In genomic region chr9:136482793-136483588, GRCh38 we compare ENCODE assay signal across 1 cellular context.
TF ChIP-seq lines count a peak whose summit lies in the region.

A gene with protein sequence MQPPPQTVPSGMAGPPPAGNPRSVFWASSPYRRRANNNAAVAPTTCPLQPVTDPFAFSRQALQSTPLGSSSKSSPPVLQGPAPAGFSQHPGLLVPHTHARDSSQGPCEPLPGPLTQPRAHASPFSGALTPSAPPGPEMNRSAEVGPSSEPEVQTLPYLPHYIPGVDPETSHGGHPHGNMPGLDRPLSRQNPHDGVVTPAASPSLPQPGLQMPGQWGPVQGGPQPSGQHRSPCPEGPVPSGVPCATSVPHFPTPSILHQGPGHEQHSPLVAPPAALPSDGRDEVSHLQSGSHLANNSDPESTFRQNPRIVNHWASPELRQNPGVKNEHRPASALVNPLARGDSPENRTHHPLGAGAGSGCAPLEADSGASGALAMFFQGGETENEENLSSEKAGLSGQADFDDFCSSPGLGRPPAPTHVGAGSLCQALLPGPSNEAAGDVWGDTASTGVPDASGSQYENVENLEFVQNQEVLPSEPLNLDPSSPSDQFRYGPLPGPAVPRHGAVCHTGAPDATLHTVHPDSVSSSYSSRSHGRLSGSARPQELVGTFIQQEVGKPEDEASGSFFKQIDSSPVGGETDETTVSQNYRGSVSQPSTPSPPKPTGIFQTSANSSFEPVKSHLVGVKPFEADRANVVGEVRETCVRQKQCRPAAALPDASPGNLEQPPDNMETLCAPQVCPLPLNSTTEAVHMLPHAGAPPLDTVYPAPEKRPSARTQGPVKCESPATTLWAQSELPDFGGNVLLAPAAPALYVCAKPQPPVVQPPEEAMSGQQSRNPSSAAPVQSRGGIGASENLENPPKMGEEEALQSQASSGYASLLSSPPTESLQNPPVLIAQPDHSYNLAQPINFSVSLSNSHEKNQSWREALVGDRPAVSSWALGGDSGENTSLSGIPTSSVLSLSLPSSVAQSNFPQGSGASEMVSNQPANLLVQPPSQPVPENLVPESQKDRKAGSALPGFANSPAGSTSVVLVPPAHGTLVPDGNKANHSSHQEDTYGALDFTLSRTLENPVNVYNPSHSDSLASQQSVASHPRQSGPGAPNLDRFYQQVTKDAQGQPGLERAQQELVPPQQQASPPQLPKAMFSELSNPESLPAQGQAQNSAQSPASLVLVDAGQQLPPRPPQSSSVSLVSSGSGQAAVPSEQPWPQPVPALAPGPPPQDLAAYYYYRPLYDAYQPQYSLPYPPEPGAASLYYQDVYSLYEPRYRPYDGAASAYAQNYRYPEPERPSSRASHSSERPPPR (N-terminal part only) (minus strand): TSS chr9:136483040. CDS start chr9:136477615, 5,425 bp downstream.

TF ChIP-seq in WTC11, 78 proteins besides CTCF, POLR2A, EP300 and RAD21 (continued from another document):
- TF ChIP-seq ATF2 (CRISPR knock-in tag; IDR thresholded peaks at IDR 0.05; ENCODE audit: borderline replicate concordance, low read depth) (no peak), OVOL2 (CRISPR knock-in tag; IDR thresholded peaks at IDR 0.05; ENCODE audit: borderline replicate concordance) (no peak), FOXP1 (CRISPR knock-in tag; IDR thresholded peaks at IDR 0.05; ENCODE audit: borderline replicate concordance) (peak; percentile 87), AFF4 (CRISPR knock-in tag; IDR thresholded peaks at IDR 0.05; ENCODE audit: borderline replicate concordance) (no peak), ZMAT4 (CRISPR knock-in tag; IDR thresholded peaks at IDR 0.05) (no peak), ATF6 (CRISPR knock-in tag; IDR thresholded peaks at IDR 0.05) (no peak), TEAD1 (CRISPR knock-in tag; IDR thresholded peaks at IDR 0.05) (0 out of 2 replicates have a peak, but pooled peaks have one; percentile 24), ZNF671 (CRISPR knock-in tag; IDR thresholded peaks at IDR 0.05) (no peak), FOXK1 (CRISPR knock-in tag; IDR thresholded peaks at IDR 0.05) (peak; percentile 77), RORB (CRISPR knock-in tag; IDR thresholded peaks at IDR 0.05) (0 out of 2 replicates have a peak, but pooled peaks have one; percentile 53), SP1 (CRISPR knock-in tag; conservative IDR thresholded peaks at IDR 0.05) (peak; percentile 100)
- TF ChIP-seq, protein P1, sequence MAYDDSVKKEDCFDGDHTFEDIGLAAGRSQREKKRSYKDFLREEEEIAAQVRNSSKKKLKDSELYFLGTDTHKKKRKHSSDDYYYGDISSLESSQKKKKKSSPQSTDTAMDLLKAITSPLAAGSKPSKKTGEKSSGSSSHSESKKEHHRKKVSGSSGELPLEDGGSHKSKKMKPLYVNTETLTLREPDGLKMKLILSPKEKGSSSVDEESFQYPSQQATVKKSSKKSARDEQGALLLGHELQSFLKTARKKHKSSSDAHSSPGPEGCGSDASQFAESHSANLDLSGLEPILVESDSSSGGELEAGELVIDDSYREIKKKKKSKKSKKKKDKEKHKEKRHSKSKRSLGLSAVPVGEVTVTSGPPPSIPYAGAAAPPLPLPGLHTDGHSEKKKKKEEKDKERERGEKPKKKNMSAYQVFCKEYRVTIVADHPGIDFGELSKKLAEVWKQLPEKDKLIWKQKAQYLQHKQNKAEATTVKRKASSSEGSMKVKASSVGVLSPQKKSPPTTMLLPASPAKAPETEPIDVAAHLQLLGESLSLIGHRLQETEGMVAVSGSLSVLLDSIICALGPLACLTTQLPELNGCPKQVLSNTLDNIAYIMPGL (CRISPR knock-in tag; IDR thresholded peaks at IDR 0.05), result peak; percentile 51; the same call in 1 of the 2 replicates
